ENCODE assay signal across 13 cellular contexts in the genomic region with DNA sequence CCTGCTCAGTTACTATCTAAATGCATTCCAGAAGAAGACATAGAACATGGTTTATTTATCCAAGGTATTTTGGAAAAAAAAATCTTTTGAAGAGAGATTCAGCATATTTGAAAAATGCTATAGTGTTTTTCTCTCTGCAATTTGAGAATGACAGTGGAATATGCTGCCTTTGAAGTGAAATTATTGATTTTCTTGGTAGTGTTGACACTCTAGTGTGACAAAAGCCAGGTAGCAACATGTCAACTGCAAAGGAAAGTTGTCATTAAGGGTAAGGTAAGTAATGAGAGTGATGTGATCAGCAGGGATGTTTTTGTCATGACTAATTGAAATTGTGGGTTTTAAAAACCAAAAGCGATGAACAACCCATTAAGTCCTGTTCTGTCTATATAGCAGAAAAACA.
"Had no signal": no experiment of that assay in that cellular context is flagged by ENCODE, and none has a peak within 500 bp of the region (broad histone marks: within the 10 kb centered on the region; RNA-seq: fewer than 3 reads in every experiment).

No MANE protein-coding gene starts in this region.

- H3K36me3 ChIP-seq: adrenal gland, left lung, upper lobe of right lung had no signal

- H3K27me3 ChIP-seq: adrenal gland, left lung, upper lobe of right lung had no signal

- H3K4me1 ChIP-seq: adrenal gland, left lung, upper lobe of right lung had no signal

- H3K27ac ChIP-seq: adrenal gland, left lung, upper lobe of right lung had no signal

- H3K4me3 ChIP-seq: adrenal gland, left lung, upper lobe of right lung had no signal

- DNase-seq: activated CD4-positive, alpha-beta T cell treated with anti-CD3 and anti-CD28 coated beads, Interleukin-2, amount 50 U/mL, for 4 hours; activated effector memory CD4-positive, alpha-beta T cell treated with anti-CD3 and anti-CD28 coated beads, Interleukin-2, amount 50 U/mL, for 16 hours; activated T-cell treated with anti-CD3 and anti-CD28 coated beads, Interleukin-2, amount 50 U/mL, for 72 hours; adrenal gland; cerebellar nuclear complex; cortex of kidney; kidney; left lung; mammary epithelial cell; midbrain; retina; stimulated activated naive CD4-positive, alpha-beta T cell; upper lobe of right lung had no signal

- H3K9me3 ChIP-seq: left lung, upper lobe of right lung had no signal
